8 cellular contexts compared by ENCODE assay signal in the genomic region with DNA sequence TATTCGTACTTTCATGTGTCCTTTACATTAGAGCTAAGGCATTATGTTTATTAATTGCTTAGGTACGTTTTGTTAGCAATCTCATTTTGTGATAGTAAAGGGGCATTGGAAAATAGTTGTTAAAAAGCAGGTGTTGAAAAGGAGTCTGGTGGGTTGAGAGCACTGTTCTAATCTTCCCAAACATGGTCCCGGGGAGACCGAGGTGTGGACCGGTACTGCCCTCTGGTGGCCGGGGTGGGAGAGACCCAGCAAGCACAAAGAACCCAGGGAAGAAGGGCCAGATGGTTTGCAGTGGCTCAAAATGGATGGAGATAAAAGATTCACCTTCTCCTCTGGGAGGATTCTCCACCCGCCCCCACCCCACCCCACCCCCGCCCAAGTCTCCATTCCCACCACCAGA.
DNase-seq lines count a peak whose midpoint lies in the region; ATAC-seq and TF ChIP-seq lines count a peak whose summit lies in the region.

No MANE protein-coding gene starts in this region.

- H3K9ac ChIP-seq in KMS-11: no peak overlapping the region

- H3K36me3 ChIP-seq in KMS-11 (ENCODE audit: insufficient read depth): no peaks in the 10 kb centered on the region

- H3K4me2 ChIP-seq in KMS-11: no peak overlapping the region

- no peaks in the 10 kb centered on the region for H3K27me3 ChIP-seq in KMS-11 (ENCODE audit: insufficient read depth, low read depth)

- H2AFZ ChIP-seq in KMS-11 (ENCODE audit: low read depth): no peak overlapping the region

- DNase-seq in AG08395 (ENCODE audit: low spot score): peak; percentile 76
- DNase-seq in T-helper 2 cell: peak; percentile 43 to 65 (median 62)
- peak; percentile 29 for DNase-seq in amniotic epithelial cell (ENCODE audit: low read depth)
- peak; percentile 53 for DNase-seq in hepatic stellate cell (ENCODE audit: low spot score)
- peak; percentile 41 to 65 for DNase-seq in stimulated activated CD4-positive, alpha-beta T cell treated with anti-CD3 and anti-CD28 coated beads, Interleukin-12 subunit alpha, Interleukin-12 subunit beta, amount 100 ng/mL, for 24 hours (ENCODE audit: low read depth in 2 of 2)

- no peak overlapping the region for H3K4me3 ChIP-seq in KMS-11 (IDR thresholded peaks at IDR 0.05; ENCODE audit: insufficient read depth, low read depth, low read length)

- H3K4me1 ChIP-seq in KMS-11 (ENCODE audit: low read depth, poor library complexity, severe bottlenecking): no peaks in the 10 kb centered on the region

- H3K79me2 ChIP-seq in KMS-11 (ENCODE audit: insufficient read depth, low read depth): no peaks in the 10 kb centered on the region

- TF ChIP-seq CTCF in KMS-11 (conservative IDR thresholded peaks at IDR 0.05; ENCODE audit: low read depth, low read length): peak; percentile 77

- no peak overlapping the region for H3K27ac ChIP-seq in KMS-11

- no peaks in the 10 kb centered on the region for H4K20me1 ChIP-seq in KMS-11 (ENCODE audit: insufficient read depth)

- ATAC-seq in GM18909 (IDR thresholded peaks at IDR 0.05; ENCODE audit: poor library complexity, unreplicated experiment) (peak; percentile 77), GM19023 (IDR thresholded peaks at IDR 0.05; ENCODE audit: unreplicated experiment) (no peak)
